Comparison of ENCODE assay signal across 25 cellular contexts in the genomic region with DNA sequence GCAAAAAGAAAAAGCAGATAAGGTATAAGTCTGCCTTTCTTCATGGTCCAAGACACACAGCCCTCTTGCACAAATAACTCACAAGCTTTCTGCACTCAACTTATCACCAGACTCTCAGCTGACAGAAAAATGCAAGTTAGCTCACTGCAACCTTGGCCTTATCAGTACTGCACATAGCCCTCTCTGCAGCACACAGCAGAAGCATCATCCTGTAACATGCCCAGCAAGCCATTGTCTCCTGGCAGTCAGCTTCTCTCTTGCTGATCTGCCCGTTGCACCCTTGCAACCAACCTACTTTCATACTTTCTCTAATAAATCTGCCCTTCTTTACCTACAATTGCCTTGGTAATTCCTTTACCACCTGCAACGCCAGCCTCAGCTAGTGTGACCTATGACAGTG. TPM values are rescaled to one million over a fixed set of nuclear protein-coding genes. Genes with fewer than 3 reads are reported as not detected.
DNase-seq lines count a peak whose midpoint lies in the region; ATAC-seq and TF ChIP-seq lines count a peak whose summit lies in the region.
"Had no signal": no experiment of that assay in that cellular context is flagged by ENCODE, and none has a peak within 500 bp of the region (broad histone marks: within the 10 kb centered on the region; RNA-seq: fewer than 3 reads in every experiment).

No MANE protein-coding gene starts in this region.

- peaks cover 43 to 76% (median 51%) of the 10 kb centered on the region in 4 donors for H3K4me1 Mint-ChIP-seq in CD4-positive, CD25-positive, alpha-beta regulatory T cell
- H3K4me1 Mint-ChIP-seq in activated CD8-positive, alpha-beta memory T cell treated with anti-CD3 and anti-CD28 coated beads, Interleukin-2, amount 10 ng/mL, durations not matched to agents 7 days and 5 days, result peaks cover 37% of the 10 kb centered on the region

- no peak for ATAC-seq in CD4-positive, CD25-positive, alpha-beta regulatory T cell (ENCODE audit: low read depth in 2 of 2)
- ATAC-seq in left ventricle myocardium superior, result peak; percentile 78
- ATAC-seq in HG03457 (IDR thresholded peaks at IDR 0.05; ENCODE audit: unreplicated experiment), result no peak
- no peak for ATAC-seq in activated CD8-positive, alpha-beta memory T cell treated with anti-CD3 and anti-CD28 coated beads, Interleukin-2, amount 10 ng/mL, durations not matched to agents 7 days and 5 days
- ATAC-seq in HG02798 (IDR thresholded peaks at IDR 0.05; ENCODE audit: poor library complexity, unreplicated experiment), result no peak

- in situ Hi-C loops in brain microvascular endothelial cell (cut with HindIII; ENCODE audit: low pct_ligation_motif_present, low sequenced_read_pairs), result no loop called here

- no peak for DNase-seq in CD4-positive, CD25-positive, alpha-beta regulatory T cell
- DNase-seq in HUDEP-2 (lab: John Stamatoyannopoulos, UW; ENCODE audit: unreplicated experiment in 76 of 76) (peak in 69 of 76 experiments; percentile 3 to 78 (median 41)), brain microvascular endothelial cell (peak; percentile 2), left ventricle myocardium superior (no peak), NOMO-1 treated with DMSO at 0.1 percent for 48 hours (lab: John Stamatoyannopoulos, UW; ENCODE audit: unreplicated experiment) (no peak)
- DNase-seq in activated CD8-positive, alpha-beta memory T cell treated with anti-CD3 and anti-CD28 coated beads, Interleukin-2, amount 10 ng/mL, durations not matched to agents 7 days and 5 days, result no peak
- DNase-seq: activated CD4-positive, alpha-beta memory T cell treated with anti-CD3 and anti-CD28 coated beads, Interleukin-2, amount 10 ng/mL, durations not matched to agents 7 days and 5 days; activated gamma-delta T cell; activated naive CD8-positive, alpha-beta T cell treated with anti-CD3 and anti-CD28 coated beads, Interleukin-2, amount 10 ng/mL, durations not matched to agents 7 days and 5 days; cerebellar nuclear complex; DMS153; effector CD4-positive, alpha-beta T cell; hippocampal formation; KBM-7; MM.1S; NCI-H2029; NCI-H2227 treated with DMSO at 0.1 percent for 48 hours; small intestine; stimulated activated CD8-positive, alpha-beta memory T cell treated with anti-CD3 and anti-CD28 coated beads, Interleukin-4, amount 100 ng/mL, for 48 hours; transverse colon had no signal

- peak overlapping the region in 2 of 3 donors; percentile 7 to 94 for H3K27ac Mint-ChIP-seq in CD4-positive, CD25-positive, alpha-beta regulatory T cell
- H3K27ac Mint-ChIP-seq in activated CD8-positive, alpha-beta memory T cell treated with anti-CD3 and anti-CD28 coated beads, Interleukin-2, amount 10 ng/mL, durations not matched to agents 7 days and 5 days, result no peak overlapping the region
- H3K27ac Mint-ChIP-seq: activated CD4-positive, alpha-beta memory T cell treated with anti-CD3 and anti-CD28 coated beads, Interleukin-2, amount 10 ng/mL, durations not matched to agents 7 days and 5 days; activated naive CD8-positive, alpha-beta T cell treated with anti-CD3 and anti-CD28 coated beads, Interleukin-2, amount 10 ng/mL, durations not matched to agents 7 days and 5 days; B cell; nephron had no signal

- H3K4me3 Mint-ChIP-seq in CD4-positive, CD25-positive, alpha-beta regulatory T cell, result peak overlapping the region in 1 of 4 donors; percentile 39
- H3K4me3 Mint-ChIP-seq in activated CD8-positive, alpha-beta memory T cell treated with anti-CD3 and anti-CD28 coated beads, Interleukin-2, amount 10 ng/mL, durations not matched to agents 7 days and 5 days, result no peak overlapping the region
- H3K4me3 Mint-ChIP-seq: activated CD4-positive, alpha-beta memory T cell treated with anti-CD3 and anti-CD28 coated beads, Interleukin-2, amount 10 ng/mL, durations not matched to agents 7 days and 5 days; activated naive CD8-positive, alpha-beta T cell treated with anti-CD3 and anti-CD28 coated beads, Interleukin-2, amount 10 ng/mL, durations not matched to agents 7 days and 5 days; B cell; nephron had no signal

- H3K36me3 Mint-ChIP-seq in CD4-positive, CD25-positive, alpha-beta regulatory T cell, result peaks cover 16% of the 10 kb centered on the region
- H3K36me3 Mint-ChIP-seq in activated CD8-positive, alpha-beta memory T cell treated with anti-CD3 and anti-CD28 coated beads, Interleukin-2, amount 10 ng/mL, durations not matched to agents 7 days and 5 days, result peaks cover 33% of the 10 kb centered on the region

- H3K27me3 Mint-ChIP-seq in CD4-positive, CD25-positive, alpha-beta regulatory T cell, result no peaks in the 10 kb centered on the region
- H3K27me3 Mint-ChIP-seq in activated CD8-positive, alpha-beta memory T cell treated with anti-CD3 and anti-CD28 coated beads, Interleukin-2, amount 10 ng/mL, durations not matched to agents 7 days and 5 days, result no peaks in the 10 kb centered on the region
- H3K27me3 Mint-ChIP-seq: activated CD4-positive, alpha-beta memory T cell treated with anti-CD3 and anti-CD28 coated beads, Interleukin-2, amount 10 ng/mL, durations not matched to agents 7 days and 5 days; activated naive CD8-positive, alpha-beta T cell treated with anti-CD3 and anti-CD28 coated beads, Interleukin-2, amount 10 ng/mL, durations not matched to agents 7 days and 5 days; B cell had no signal

- H3K9me3 ChIP-seq in CD4-positive, CD25-positive, alpha-beta regulatory T cell (ENCODE audit: control insufficient read depth in 2 of 2, low read length in 2 of 2), result no peaks in the 10 kb centered on the region
- H3K9me3 ChIP-seq: transverse colon had no signal

- H3K4me1 ChIP-seq in CD4-positive, CD25-positive, alpha-beta regulatory T cell (ENCODE audit: control insufficient read depth, insufficient read depth, low read length, poor library complexity, severe bottlenecking), result peaks cover 33% of the 10 kb centered on the region

- no peak overlapping the region for H3K4me3 ChIP-seq in CD4-positive, CD25-positive, alpha-beta regulatory T cell (ENCODE audit: low read depth, low read length)
- no peak overlapping the region for H3K4me3 ChIP-seq in brain microvascular endothelial cell (ENCODE audit: low read depth, low read length)
- H3K4me3 ChIP-seq: SK-N-MC, transverse colon had no signal

- H3K9me3 Mint-ChIP-seq in CD4-positive, CD25-positive, alpha-beta regulatory T cell, result peaks cover 0 to 6% (median 0%) of the 10 kb centered on the region in 7 donors
- peaks cover 12% of the 10 kb centered on the region for H3K9me3 Mint-ChIP-seq in activated CD8-positive, alpha-beta memory T cell treated with anti-CD3 and anti-CD28 coated beads, Interleukin-2, amount 10 ng/mL, durations not matched to agents 7 days and 5 days (ENCODE audit: low read depth)

- no peaks in the 10 kb centered on the region for H3K27me3 ChIP-seq in CD4-positive, CD25-positive, alpha-beta regulatory T cell (ENCODE audit: control insufficient read depth, insufficient read depth, low read length)
- no peaks in the 10 kb centered on the region for H3K27me3 ChIP-seq in brain microvascular endothelial cell (replicated peaks)
- H3K27me3 ChIP-seq: transverse colon had no signal

- CTCF ChIA-PET in activated CD8-positive, alpha-beta memory T cell treated with anti-CD3 and anti-CD28 coated beads, Interleukin-2, amount 10 ng/mL, durations not matched to agents 7 days and 5 days (lab: Charles Lee), result no interaction called here

- no peak for TF ChIP-seq CTCF in brain microvascular endothelial cell (IDR thresholded peaks at IDR 0.05; ENCODE audit: low read depth, low read length, missing control alignments)

- H3K27ac ChIP-seq in CD4-positive, CD25-positive, alpha-beta regulatory T cell (ENCODE audit: insufficient read depth, low read length, poor library complexity, severe bottlenecking), result no peak overlapping the region
- no peak overlapping the region for H3K27ac ChIP-seq in brain microvascular endothelial cell
- H3K27ac ChIP-seq: SK-N-MC, transverse colon had no signal

- intact Hi-C loops in left ventricle myocardium superior (cut with micrococcal nuclease), result no loop called here

- no peaks in the 10 kb centered on the region for H3K36me3 ChIP-seq in CD4-positive, CD25-positive, alpha-beta regulatory T cell (ENCODE audit: control insufficient read depth, insufficient read depth, low read length)
- H3K36me3 ChIP-seq in brain microvascular endothelial cell (replicated peaks), result no peaks in the 10 kb centered on the region
- H3K36me3 ChIP-seq: transverse colon had no signal

RNA-seq across cellular contexts. Expression of a gene that starts 5.8 kb away (rescaled TPM):
- total RNA-seq in CD4-positive, CD25-positive, alpha-beta regulatory T cell, result 46.7 TPM
- 1 to 10 TPM; 4.4 to 6.3 (median 5.9) TPM for polyA plus RNA-seq in CD4-positive, CD25-positive, alpha-beta regulatory T cell
- total RNA-seq in left ventricle myocardium superior, result 57.3 TPM
- total RNA-seq in activated CD8-positive, alpha-beta memory T cell treated with anti-CD3 and anti-CD28 coated beads, Interleukin-2, amount 10 ng/mL, durations not matched to agents 7 days and 5 days, result 10 to 100 TPM; 36.9 to 41.7 TPM

Comparison
In these comparisons a context has a peak if more than half of its experiments do, and no peak if none do; other contexts are left out.
1. DNase-seq: peak in HUDEP-2 (69 of 76) and brain microvascular endothelial cell (single experiment); none in CD4-positive, CD25-positive, alpha-beta regulatory T cell (0 of 3), left ventricle myocardium superior (single experiment), activated CD8-positive, alpha-beta memory T cell treated with anti-CD3 and anti-CD28 coated beads, Interleukin-2, amount 10 ng/mL, durations not matched to agents 7 days and 5 days (single experiment) and NOMO-1 treated with DMSO at 0.1 percent for 48 hours (single experiment).